In the genomic region with DNA sequence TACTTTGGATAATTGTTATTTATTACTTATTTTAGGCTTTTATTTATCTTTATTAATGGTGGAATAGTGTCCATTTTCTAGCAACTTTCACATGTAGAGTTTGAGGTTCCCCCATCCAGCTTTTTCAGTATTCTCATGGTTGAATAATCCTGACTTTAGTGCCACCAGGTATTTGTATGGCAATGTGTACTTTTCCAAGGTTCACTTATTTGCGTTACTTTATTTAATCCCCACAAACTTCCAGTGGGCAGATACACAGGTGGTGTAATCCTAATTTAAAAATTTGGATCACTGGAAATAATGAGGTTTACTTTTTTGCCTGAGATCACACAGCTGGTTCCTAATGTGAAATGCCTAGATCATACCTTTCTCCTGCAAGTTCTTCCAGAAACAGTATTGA, we compare ENCODE assay signal across 1 cellular context.
TF ChIP-seq lines count a peak whose summit lies in the region.

No MANE protein-coding gene starts in this region.

TF ChIP-seq in WTC11, 78 proteins besides CTCF, POLR2A, EP300 and RAD21 (continued from another document):
- TF ChIP-seq, protein P1, sequence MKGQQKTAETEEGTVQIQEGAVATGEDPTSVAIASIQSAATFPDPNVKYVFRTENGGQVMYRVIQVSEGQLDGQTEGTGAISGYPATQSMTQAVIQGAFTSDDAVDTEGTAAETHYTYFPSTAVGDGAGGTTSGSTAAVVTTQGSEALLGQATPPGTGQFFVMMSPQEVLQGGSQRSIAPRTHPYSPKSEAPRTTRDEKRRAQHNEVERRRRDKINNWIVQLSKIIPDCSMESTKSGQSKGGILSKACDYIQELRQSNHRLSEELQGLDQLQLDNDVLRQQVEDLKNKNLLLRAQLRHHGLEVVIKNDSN (CRISPR knock-in tag; IDR thresholded peaks at IDR 0.05), result no peak
- TF ChIP-seq, protein P2, sequence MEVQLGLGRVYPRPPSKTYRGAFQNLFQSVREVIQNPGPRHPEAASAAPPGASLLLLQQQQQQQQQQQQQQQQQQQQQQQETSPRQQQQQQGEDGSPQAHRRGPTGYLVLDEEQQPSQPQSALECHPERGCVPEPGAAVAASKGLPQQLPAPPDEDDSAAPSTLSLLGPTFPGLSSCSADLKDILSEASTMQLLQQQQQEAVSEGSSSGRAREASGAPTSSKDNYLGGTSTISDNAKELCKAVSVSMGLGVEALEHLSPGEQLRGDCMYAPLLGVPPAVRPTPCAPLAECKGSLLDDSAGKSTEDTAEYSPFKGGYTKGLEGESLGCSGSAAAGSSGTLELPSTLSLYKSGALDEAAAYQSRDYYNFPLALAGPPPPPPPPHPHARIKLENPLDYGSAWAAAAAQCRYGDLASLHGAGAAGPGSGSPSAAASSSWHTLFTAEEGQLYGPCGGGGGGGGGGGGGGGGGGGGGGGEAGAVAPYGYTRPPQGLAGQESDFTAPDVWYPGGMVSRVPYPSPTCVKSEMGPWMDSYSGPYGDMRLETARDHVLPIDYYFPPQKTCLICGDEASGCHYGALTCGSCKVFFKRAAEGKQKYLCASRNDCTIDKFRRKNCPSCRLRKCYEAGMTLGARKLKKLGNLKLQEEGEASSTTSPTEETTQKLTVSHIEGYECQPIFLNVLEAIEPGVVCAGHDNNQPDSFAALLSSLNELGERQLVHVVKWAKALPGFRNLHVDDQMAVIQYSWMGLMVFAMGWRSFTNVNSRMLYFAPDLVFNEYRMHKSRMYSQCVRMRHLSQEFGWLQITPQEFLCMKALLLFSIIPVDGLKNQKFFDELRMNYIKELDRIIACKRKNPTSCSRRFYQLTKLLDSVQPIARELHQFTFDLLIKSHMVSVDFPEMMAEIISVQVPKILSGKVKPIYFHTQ (CRISPR knock-in tag; IDR thresholded peaks at IDR 0.05), result no peak
- no peak for TF ChIP-seq ZNF423 (CRISPR knock-in tag; IDR thresholded peaks at IDR 0.05)
- TF ChIP-seq ZNF317 (CRISPR knock-in tag; IDR thresholded peaks at IDR 0.05; ENCODE audit: borderline replicate concordance, low read depth), result no peak
- no peak for TF ChIP-seq TEAD4 (CRISPR knock-in tag; IDR thresholded peaks at IDR 0.05)
- no peak for TF ChIP-seq NR2C2 (CRISPR knock-in tag; IDR thresholded peaks at IDR 0.05)
- TF ChIP-seq, protein P3, sequence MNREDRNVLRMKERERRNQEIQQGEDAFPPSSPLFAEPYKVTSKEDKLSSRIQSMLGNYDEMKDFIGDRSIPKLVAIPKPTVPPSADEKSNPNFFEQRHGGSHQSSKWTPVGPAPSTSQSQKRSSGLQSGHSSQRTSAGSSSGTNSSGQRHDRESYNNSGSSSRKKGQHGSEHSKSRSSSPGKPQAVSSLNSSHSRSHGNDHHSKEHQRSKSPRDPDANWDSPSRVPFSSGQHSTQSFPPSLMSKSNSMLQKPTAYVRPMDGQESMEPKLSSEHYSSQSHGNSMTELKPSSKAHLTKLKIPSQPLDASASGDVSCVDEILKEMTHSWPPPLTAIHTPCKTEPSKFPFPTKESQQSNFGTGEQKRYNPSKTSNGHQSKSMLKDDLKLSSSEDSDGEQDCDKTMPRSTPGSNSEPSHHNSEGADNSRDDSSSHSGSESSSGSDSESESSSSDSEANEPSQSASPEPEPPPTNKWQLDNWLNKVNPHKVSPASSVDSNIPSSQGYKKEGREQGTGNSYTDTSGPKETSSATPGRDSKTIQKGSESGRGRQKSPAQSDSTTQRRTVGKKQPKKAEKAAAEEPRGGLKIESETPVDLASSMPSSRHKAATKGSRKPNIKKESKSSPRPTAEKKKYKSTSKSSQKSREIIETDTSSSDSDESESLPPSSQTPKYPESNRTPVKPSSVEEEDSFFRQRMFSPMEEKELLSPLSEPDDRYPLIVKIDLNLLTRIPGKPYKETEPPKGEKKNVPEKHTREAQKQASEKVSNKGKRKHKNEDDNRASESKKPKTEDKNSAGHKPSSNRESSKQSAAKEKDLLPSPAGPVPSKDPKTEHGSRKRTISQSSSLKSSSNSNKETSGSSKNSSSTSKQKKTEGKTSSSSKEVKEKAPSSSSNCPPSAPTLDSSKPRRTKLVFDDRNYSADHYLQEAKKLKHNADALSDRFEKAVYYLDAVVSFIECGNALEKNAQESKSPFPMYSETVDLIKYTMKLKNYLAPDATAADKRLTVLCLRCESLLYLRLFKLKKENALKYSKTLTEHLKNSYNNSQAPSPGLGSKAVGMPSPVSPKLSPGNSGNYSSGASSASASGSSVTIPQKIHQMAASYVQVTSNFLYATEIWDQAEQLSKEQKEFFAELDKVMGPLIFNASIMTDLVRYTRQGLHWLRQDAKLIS (CRISPR knock-in tag; IDR thresholded peaks at IDR 0.05; ENCODE audit: borderline replicate concordance), result no peak
- no peak for TF ChIP-seq ELF4 (CRISPR knock-in tag; IDR thresholded peaks at IDR 0.05; ENCODE audit: low read depth)
- no peak for TF ChIP-seq MXD4 (CRISPR knock-in tag; IDR thresholded peaks at IDR 0.05; ENCODE audit: borderline replicate concordance)
- TF ChIP-seq RORB (CRISPR knock-in tag; IDR thresholded peaks at IDR 0.05), result no peak
- no peak for TF ChIP-seq KAT7 (CRISPR knock-in tag; IDR thresholded peaks at IDR 0.05; ENCODE audit: borderline replicate concordance)
